Comparison of ENCODE assay signal across 16 cellular contexts in the genomic region with DNA sequence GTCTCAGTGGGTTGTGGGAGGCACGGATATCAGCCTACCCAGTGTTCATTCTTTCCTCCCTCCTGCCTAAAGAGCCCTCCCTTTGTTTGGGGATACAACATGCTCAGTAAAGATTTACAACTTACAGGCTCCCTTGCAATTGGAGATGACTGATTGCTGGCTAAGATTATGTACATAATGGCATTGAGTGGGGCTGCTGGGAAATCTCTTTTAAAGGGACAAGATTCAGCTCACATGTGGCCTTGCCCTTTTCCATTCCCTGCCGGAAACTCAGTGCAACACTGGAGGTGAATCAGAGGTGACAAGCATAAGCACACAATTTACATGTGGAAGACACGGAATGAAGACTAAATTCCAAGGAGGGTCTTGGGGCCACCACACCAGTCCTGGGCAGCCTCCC.
DNase-seq lines count a peak whose midpoint lies in the region; ATAC-seq and TF ChIP-seq lines count a peak whose summit lies in the region.
"Had no signal": no experiment of that assay in that cellular context is flagged by ENCODE, and none has a peak within 500 bp of the region (broad histone marks: within the 10 kb centered on the region; RNA-seq: fewer than 3 reads in every experiment).

No MANE protein-coding gene starts in this region.

- TF ChIP-seq POLR2A in transverse colon (IDR thresholded peaks at IDR 0.05): no peak

- H3K9me3 ChIP-seq in BE2C (no peaks in the 10 kb centered on the region), mucosa of descending colon (no peaks in the 10 kb centered on the region), transverse colon (no peaks in the 10 kb centered on the region)
- H3K9me3 ChIP-seq: A549, BLaER1 had no signal

- peaks cover 11% of the 10 kb centered on the region for H3K4me1 ChIP-seq in BE2C
- H3K4me1 ChIP-seq in mucosa of descending colon (ENCODE audit: low read depth): peaks cover 4% of the 10 kb centered on the region
- H3K4me1 ChIP-seq in transverse colon: no peaks in the 10 kb centered on the region
- H3K4me1 ChIP-seq: A549, BLaER1 had no signal

- no peak overlapping the region for H3K27ac ChIP-seq in transverse colon
- H3K27ac ChIP-seq: 22Rv1, A549, BLaER1 had no signal

- H3K4me3 ChIP-seq in BE2C (ENCODE audit: low read depth, low read length) (no peak overlapping the region), mucosa of descending colon (no peak overlapping the region), transverse colon (no peak overlapping the region)
- H3K4me3 ChIP-seq: A549, BLaER1 had no signal

- ATAC-seq in mucosa of descending colon (peak; percentile 37), GM21526 (IDR thresholded peaks at IDR 0.05; ENCODE audit: low FRiP score, unreplicated experiment) (no peak)
- ATAC-seq: A549 had no signal

- no peak for TF ChIP-seq CTCF in BE2C (IDR thresholded peaks at IDR 0.05; ENCODE audit: low read depth, low read length)
- TF ChIP-seq CTCF in mucosa of descending colon (IDR thresholded peaks at IDR 0.05): no peak
- no peak for TF ChIP-seq CTCF in transverse colon (IDR thresholded peaks at IDR 0.05)

- in situ Hi-C loops in transverse colon (cut with MboI; ENCODE audit: low pct_ligation_motif_present in 1 of 4, low pct_unique_long_range_greater_than_20kb in 1 of 4, low sequenced_read_pairs in 3 of 4): no loop called here

- intact Hi-C loops in mucosa of descending colon (cut with DNase I, micrococcal nuclease): no loop called here
- intact Hi-C loops in transverse colon (cut with DNase I; ENCODE audit: low total_unique reads): no loop called here

- H3K27me3 ChIP-seq in BE2C (no peaks in the 10 kb centered on the region), transverse colon (no peaks in the 10 kb centered on the region)
- H3K27me3 ChIP-seq: BLaER1 had no signal

- TF ChIP-seq EP300 in transverse colon (IDR thresholded peaks at IDR 0.05; ENCODE audit: low read depth): no peak

- H3K36me3 ChIP-seq in BE2C: no peaks in the 10 kb centered on the region
- no peaks in the 10 kb centered on the region for H3K36me3 ChIP-seq in mucosa of descending colon (ENCODE audit: low read depth)
- no peaks in the 10 kb centered on the region for H3K36me3 ChIP-seq in transverse colon
- H3K36me3 ChIP-seq: BLaER1 had no signal

- WGBS in transverse colon (ENCODE audit: low coverage in 1 of 2), 2 donors: 67 to 77% methylated on average over 3 of the region's 3 CpGs

- DNase-seq in NCI-H1417 (lab: John Stamatoyannopoulos, UW) (peak in 2 of 3 experiments; percentile 6 to 32), NCI-H1417 treated with DMSO at 0.1 percent for 48 hours (lab: John Stamatoyannopoulos, UW) (no peak), BE2C (peak; percentile 56), SK-N-DZ (ENCODE audit: low spot score) (peak; percentile 96), mucosa of descending colon (no peak), transverse colon (no peak)
- DNase-seq: AML-193; CD4-positive, alpha-beta memory T cell; DMS153; DMS79; GF-D8; H9 had no signal

Comparison
In these comparisons a context has a peak if more than half of its experiments do, and no peak if none do; other contexts are left out.
1. DNase-seq: peak in NCI-H1417 (2 of 3), BE2C (single experiment) and SK-N-DZ (single experiment); none in NCI-H1417 treated with DMSO at 0.1 percent for 48 hours (single experiment), mucosa of descending colon (0 of 3) and transverse colon (single experiment).